ENCODE assay signal across 17 cellular contexts in the genomic region with DNA sequence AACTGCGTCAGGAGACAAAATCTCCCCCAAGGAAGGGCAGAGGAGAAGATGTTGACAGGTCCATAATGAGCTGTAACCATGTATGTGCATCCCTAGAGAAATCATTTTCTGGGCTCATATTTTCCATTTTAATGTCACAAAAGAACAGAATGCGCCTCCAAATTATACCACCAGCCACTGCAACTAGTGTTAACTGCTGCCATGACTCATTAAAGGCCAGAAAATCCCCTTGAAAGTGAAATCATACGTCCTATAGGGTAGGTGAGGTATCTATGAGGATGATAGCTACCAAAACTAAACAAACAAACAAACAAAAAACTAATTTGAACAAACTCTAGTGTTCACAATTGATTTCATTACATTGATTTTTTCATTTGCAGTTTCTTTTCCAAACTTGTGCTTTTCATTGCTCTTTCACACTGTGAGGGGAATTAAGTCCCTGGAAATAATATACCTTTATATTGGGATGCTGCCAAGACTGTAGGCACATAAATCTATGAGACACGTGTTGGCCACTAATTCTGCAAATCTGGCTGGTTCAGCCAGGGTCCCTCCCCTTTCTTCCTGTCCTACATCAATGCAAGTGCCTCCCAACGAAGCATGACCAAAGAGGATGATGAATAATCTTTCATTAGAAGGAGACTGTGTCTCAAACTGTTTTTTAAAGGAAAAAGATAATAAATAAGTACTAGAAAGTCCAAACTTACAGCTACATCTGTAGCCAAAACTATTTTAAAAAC.
DNase-seq lines count a peak whose midpoint lies in the region; ATAC-seq and TF ChIP-seq lines count a peak whose summit lies in the region.
"Had no signal": no experiment of that assay in that cellular context is flagged by ENCODE, and none has a peak within 500 bp of the region (broad histone marks: within the 10 kb centered on the region; RNA-seq: fewer than 3 reads in every experiment).

No MANE protein-coding gene starts in this region.

- intact Hi-C loops in OCI-LY7 (cut with micrococcal nuclease; ENCODE audit: unreplicated experiment) (no loop called here), left ventricle myocardium superior (cut with micrococcal nuclease) (no loop called here)

- ATAC-seq in HG02798 (IDR thresholded peaks at IDR 0.05; ENCODE audit: poor library complexity, unreplicated experiment) (peak; percentile 60), omental fat pad (ENCODE audit: low FRiP score) (peak; percentile 69), left ventricle myocardium superior (no peak), HG03460 (IDR thresholded peaks at IDR 0.05; ENCODE audit: unreplicated experiment) (no peak)
- ATAC-seq: A549, heart right ventricle had no signal

- no peak overlapping the region for H3K4me3 ChIP-seq in OCI-LY7 (ENCODE audit: low read depth, low read length, poor library complexity, severe bottlenecking)
- H3K4me3 ChIP-seq: A549, heart right ventricle had no signal

- H3K79me2 ChIP-seq in OCI-LY7 (ENCODE audit: insufficient read depth, low read depth, low read length), result no peaks in the 10 kb centered on the region

- no peak overlapping the region for H3K27ac ChIP-seq in OCI-LY7 (ENCODE audit: low read depth, low read length, poor library complexity, severe bottlenecking)
- H3K27ac ChIP-seq: A549, heart right ventricle had no signal

- no peaks in the 10 kb centered on the region for H3K9me2 ChIP-seq in OCI-LY7 (ENCODE audit: insufficient read depth, low read length)

- no peaks in the 10 kb centered on the region for H3K9me3 ChIP-seq in OCI-LY7 (ENCODE audit: low read length)
- H3K9me3 ChIP-seq: A549, sigmoid colon had no signal

- no peak for TF ChIP-seq CTCF in OCI-LY7 (conservative IDR thresholded peaks at IDR 0.05; ENCODE audit: low read length)
- TF ChIP-seq CTCF in omental fat pad (IDR thresholded peaks at IDR 0.05), result no peak

- CTCF ChIA-PET in OCI-LY7 (lab: Charles Lee; ENCODE audit: unreplicated experiment), result no interaction called here

- H4K20me1 ChIP-seq in OCI-LY7 (ENCODE audit: insufficient read depth, low read length), result no peaks in the 10 kb centered on the region

- no peaks in the 10 kb centered on the region for H3K36me3 ChIP-seq in OCI-LY7 (ENCODE audit: insufficient read depth, low read length)
- H3K36me3 ChIP-seq: heart right ventricle, sigmoid colon had no signal

- POLR2A ChIA-PET in OCI-LY7 (lab: Charles Lee), result interaction anchor here (0.6 to 1.1 kb wide), 3 partner anchors 10 to 1469 kb away, joined by 3 read pairs; no protein-coding TSS in a partner anchor

- peak; percentile 32 for DNase-seq in NCI-H345 (lab: John Stamatoyannopoulos, UW)
- DNase-seq in NCI-H345 treated with DMSO at 0.1 percent for 48 hours (lab: John Stamatoyannopoulos, UW; ENCODE audit: unreplicated experiment), result no peak
- no peak for DNase-seq in OCI-LY7 (ENCODE audit: low spot score)
- no peak for DNase-seq in omental fat pad (ENCODE audit: low spot score)
- DNase-seq in activated CD8-positive, alpha-beta memory T cell treated with anti-CD3 and anti-CD28 coated beads for 24 hours, result no peak
- DNase-seq in left ventricle myocardium superior, result no peak
- DNase-seq: activated CD8-positive, alpha-beta memory T cell treated with anti-CD3 and anti-CD28 coated beads, Interleukin-2, amount 50 U/mL, for 48 hours; activated naive CD4-positive, alpha-beta T cell treated with Interleukin-2 at 50 U/mL for 16 hours; GDM1; heart right ventricle; islet precursor cell; NCI-H2029; sigmoid colon; T-helper 9 cell had no signal

- H3K4me2 ChIP-seq in OCI-LY7 (ENCODE audit: low read length), result 0 out of 2 replicates have a peak overlapping the region, but pooled peaks have one; percentile 5
- H3K4me2 ChIP-seq: A549 had no signal

- peaks cover 12% of the 10 kb centered on the region for H3K4me1 ChIP-seq in OCI-LY7 (ENCODE audit: insufficient read depth, low read length, poor library complexity, severe bottlenecking)
- H3K4me1 ChIP-seq: A549, heart right ventricle had no signal

- H2AFZ ChIP-seq in OCI-LY7 (ENCODE audit: low read length), result no peak overlapping the region

- BruUV-seq in OCI-LY7 (replicated peaks; lab: Mats Ljungman, UMichigan), result no TSS peak

Comparison
In these comparisons a context has a peak if more than half of its experiments do, and no peak if none do; other contexts are left out.
1. ATAC-seq: peak in HG02798 (single experiment) and omental fat pad (single experiment); none in left ventricle myocardium superior (single experiment) and HG03460 (single experiment).